12 cellular contexts compared by ENCODE assay signal in the genomic region with DNA sequence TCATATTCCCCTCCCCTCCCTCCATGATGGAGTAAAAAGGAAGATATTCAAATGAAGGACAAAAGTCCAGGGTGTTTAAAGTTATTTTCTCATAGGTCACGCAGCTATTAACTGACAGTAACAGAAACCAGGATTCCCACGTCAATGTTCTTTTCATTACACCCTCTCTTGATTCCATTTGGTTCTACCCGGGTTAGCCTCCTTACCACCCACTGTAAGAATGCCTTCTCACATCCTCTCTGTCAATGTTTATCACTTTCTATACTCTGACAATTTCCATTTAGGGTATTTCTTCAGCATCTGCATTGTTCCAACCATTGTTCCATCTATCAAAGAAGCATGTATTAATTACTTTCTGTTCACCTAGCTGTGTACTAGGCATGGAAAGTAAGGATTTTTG.
"Had no signal": no experiment of that assay in that cellular context is flagged by ENCODE, and none has a peak within 500 bp of the region (broad histone marks: within the 10 kb centered on the region; RNA-seq: fewer than 3 reads in every experiment).

No MANE protein-coding gene starts in this region.

- H3K9me3 Mint-ChIP-seq: natural killer cell treated with Interleukin-12 subunit alpha and Interleukin-12 subunit beta and Interleukin-15 and Interleukin-18, amount 100 ng/mL, for 72 hours had no signal

- H3K4me3 Mint-ChIP-seq: activated naive CD8-positive, alpha-beta T cell; brain; natural killer cell treated with Interleukin-12 subunit alpha and Interleukin-12 subunit beta and Interleukin-15 and Interleukin-18, amount 100 ng/mL, for 72 hours; T-helper 17 cell had no signal

- H3K9me3 ChIP-seq: tibial artery had no signal

- H3K27ac Mint-ChIP-seq: activated naive CD8-positive, alpha-beta T cell; natural killer cell treated with Interleukin-12 subunit alpha and Interleukin-12 subunit beta and Interleukin-15 and Interleukin-18, amount 100 ng/mL, for 72 hours had no signal

- H3K27me3 ChIP-seq: tibial artery had no signal

- ATAC-seq: esophagus mucosa; natural killer cell treated with Interleukin-12 subunit alpha and Interleukin-12 subunit beta and Interleukin-15 and Interleukin-18, amount 100 ng/mL, for 72 hours; T-helper 17 cell had no signal

- DNase-seq: activated CD4-positive, alpha-beta T cell treated with anti-CD3 and anti-CD28 coated beads, Interleukin-2, amount 50 U/mL, for 1 hour; amygdala; dermis blood vessel endothelial cell; glutamatergic neuron; stimulated activated CD4-positive, alpha-beta T cell treated with anti-CD3 and anti-CD28 coated beads, Interleukin-4, amount 100 ng/mL, for 1 hour; stimulated activated CD8-positive, alpha-beta memory T cell treated with anti-CD3 and anti-CD28 coated beads, Interleukin-4, amount 100 ng/mL, for 48 hours; T-helper 17 cell; tibial artery had no signal

- H3K4me3 ChIP-seq: tibial artery had no signal

- H3K27me3 Mint-ChIP-seq: activated naive CD8-positive, alpha-beta T cell; brain; natural killer cell treated with Interleukin-12 subunit alpha and Interleukin-12 subunit beta and Interleukin-15 and Interleukin-18, amount 100 ng/mL, for 72 hours; T-helper 17 cell had no signal

- H3K36me3 Mint-ChIP-seq: natural killer cell treated with Interleukin-12 subunit alpha and Interleukin-12 subunit beta and Interleukin-15 and Interleukin-18, amount 100 ng/mL, for 72 hours had no signal

- H3K36me3 ChIP-seq: tibial artery had no signal
